ENCODE assay signal across 8 cellular contexts in the genomic region with DNA sequence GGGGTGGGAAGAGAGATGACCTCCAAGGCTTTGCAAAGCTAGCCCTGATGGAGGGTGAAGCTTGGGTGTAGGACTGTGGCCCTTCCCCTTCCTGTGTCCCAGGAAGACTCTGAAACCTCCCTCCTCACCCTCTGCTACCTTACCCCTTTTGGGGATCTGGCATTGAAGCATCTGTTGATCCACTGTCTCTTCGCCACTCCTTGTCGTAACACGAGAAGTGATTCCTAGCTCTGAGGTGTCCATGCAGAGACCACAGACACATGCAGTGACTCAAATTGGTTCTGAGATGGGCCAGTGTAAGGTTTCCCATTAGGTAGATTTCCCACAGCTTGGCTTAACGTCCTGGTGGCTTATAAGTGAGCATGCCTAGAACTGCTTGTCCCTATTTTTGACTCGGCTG.
DNase-seq lines count a peak whose midpoint lies in the region; ATAC-seq and TF ChIP-seq lines count a peak whose summit lies in the region.

No MANE protein-coding gene starts in this region.

- no TSS peak for BruUV-seq in mammary epithelial cell (replicated peaks; lab: Mats Ljungman, UMichigan)

- no peaks in the 10 kb centered on the region for H4K20me1 ChIP-seq in mammary epithelial cell (ENCODE audit: insufficient read depth, low read length)
- no peaks in the 10 kb centered on the region for H4K20me1 ChIP-seq in smooth muscle cell (ENCODE audit: low read depth)

- in situ Hi-C loops in mammary epithelial cell (cut with MboI; ENCODE audit: low sequenced_read_pairs in 2 of 2): no loop called here

- H3K36me3 Mint-ChIP-seq in activated CD4-positive, alpha-beta T cell treated with anti-CD3 and anti-CD28 coated beads, Interleukin-2, amount 10 ng/mL, durations not matched to agents 24 days and 14 days (ENCODE audit: low read depth): no peaks in the 10 kb centered on the region

- dilution Hi-C loops in mammary epithelial cell (cut with HindIII; ENCODE audit: low sequenced_read_pairs): no loop called here

- H3K4me3 Mint-ChIP-seq in activated CD4-positive, alpha-beta T cell treated with anti-CD3 and anti-CD28 coated beads, Interleukin-2, amount 10 ng/mL, durations not matched to agents 24 days and 14 days: peak overlapping the region; percentile 77

- H3K4me2 ChIP-seq in mammary epithelial cell (ENCODE audit: insufficient read depth, low read depth, low read length) (peak overlapping the region; percentile 76), smooth muscle cell (no peak overlapping the region)

- H3K4me1 ChIP-seq in mammary epithelial cell (ENCODE audit: insufficient read depth, low read length) (peaks cover 51% of the 10 kb centered on the region), thoracic aorta (ENCODE audit: control insufficient read depth in 1 of 2, low read depth in 2 of 2) (peaks cover 91 to 93% of the 10 kb centered on the region in 2 donors), mucosa of descending colon (ENCODE audit: low read depth) (peaks cover 72% of the 10 kb centered on the region), smooth muscle cell (ENCODE audit: low read depth) (peaks cover 22% of the 10 kb centered on the region)

- H3K27ac ChIP-seq in mammary epithelial cell (ENCODE audit: insufficient read depth, low read depth, low read length): peak overlapping the region; percentile 89
- peak overlapping the region; percentile 97 to 99 for H3K27ac ChIP-seq in thoracic aorta
- no peak overlapping the region for H3K27ac ChIP-seq in smooth muscle cell (ENCODE audit: low read depth)

- ATAC-seq in thoracic aorta (ENCODE audit: insufficient number of reproducible peaks, low FRiP score, low read depth): no peak
- no peak for ATAC-seq in GM18505 (IDR thresholded peaks at IDR 0.05; ENCODE audit: unreplicated experiment)
- ATAC-seq in mucosa of descending colon: no peak

- peaks cover 60% of the 10 kb centered on the region for H3K4me1 Mint-ChIP-seq in activated CD4-positive, alpha-beta T cell treated with anti-CD3 and anti-CD28 coated beads, Interleukin-2, amount 10 ng/mL, durations not matched to agents 24 days and 14 days

- H3K4me3 ChIP-seq in mammary epithelial cell (replicated peaks in 1 of 3; ENCODE audit: insufficient read depth in 1 of 3, low read depth in 2 of 3, low read length in 3 of 3) (no peak overlapping the region), thoracic aorta (peak overlapping the region; percentile 50), mucosa of descending colon (no peak overlapping the region), smooth muscle cell (no peak overlapping the region)

- CTCF ChIA-PET in mammary epithelial cell (lab: Charles Lee; ENCODE audit: low non-redundant PET): no interaction called here

- H3K9ac ChIP-seq in mammary epithelial cell (ENCODE audit: insufficient read depth, low read length) (peak overlapping the region; percentile 75), smooth muscle cell (ENCODE audit: low read depth) (no peak overlapping the region)

- H3K9me3 ChIP-seq in mammary epithelial cell (replicated peaks; ENCODE audit: insufficient read depth, low read length) (no peaks in the 10 kb centered on the region), thoracic aorta (no peaks in the 10 kb centered on the region), mucosa of descending colon (no peaks in the 10 kb centered on the region), smooth muscle cell (replicated peaks; ENCODE audit: low read depth) (no peaks in the 10 kb centered on the region)

- intact Hi-C loops in activated CD4-positive, alpha-beta T cell treated with anti-CD3 and anti-CD28 coated beads, Interleukin-2, amount 10 ng/mL, durations not matched to agents 24 days and 14 days (cut with micrococcal nuclease): loop anchor here (2.0 to 10.0 kb wide), 2 partner anchors 22 to 286 kb away; a partner anchor contains a TSS
- intact Hi-C loops in mammary epithelial cell (cut with micrococcal nuclease): loop anchor here (1.0 to 10.0 kb wide), 6 partner anchors 19 to 846 kb away; a partner anchor contains a TSS
- intact Hi-C loops in mucosa of descending colon (cut with DNase I, micrococcal nuclease): loop anchor here in 1 of 2 donors (10.0 kb wide), 1 partner anchor 96 kb away; no protein-coding TSS in a partner anchor

- H2AFZ ChIP-seq in mammary epithelial cell (ENCODE audit: low read depth, low read length) (no peak overlapping the region), smooth muscle cell (ENCODE audit: low read depth) (no peak overlapping the region)

- no peak for TF ChIP-seq CTCF in mammary epithelial cell (conservative IDR thresholded peaks at IDR 0.05 in 1 of 2, IDR thresholded peaks at IDR 0.05 in 1 of 2; ENCODE audit: extremely low read depth in 1 of 2, insufficient read depth in 1 of 2, low read depth in 1 of 2, low read length in 2 of 2)
- no peak for TF ChIP-seq CTCF in thoracic aorta (IDR thresholded peaks at IDR 0.05)
- no peak for TF ChIP-seq CTCF in mucosa of descending colon (IDR thresholded peaks at IDR 0.05)
- TF ChIP-seq CTCF in smooth muscle cell (IDR thresholded peaks at IDR 0.05; ENCODE audit: borderline replicate concordance, insufficient read depth, poor library complexity, severe bottlenecking): no peak

- no peaks in the 10 kb centered on the region for H3K36me3 ChIP-seq in mammary epithelial cell (ENCODE audit: insufficient read depth, low read length)
- H3K36me3 ChIP-seq in thoracic aorta: peaks cover 34% of the 10 kb centered on the region
- H3K36me3 ChIP-seq in mucosa of descending colon (ENCODE audit: low read depth): no peaks in the 10 kb centered on the region
- no peaks in the 10 kb centered on the region for H3K36me3 ChIP-seq in smooth muscle cell (ENCODE audit: low read depth)

- H3K79me2 ChIP-seq in mammary epithelial cell (ENCODE audit: insufficient read depth, low read length): no peaks in the 10 kb centered on the region
- H3K79me2 ChIP-seq in smooth muscle cell (ENCODE audit: low read depth): no peaks in the 10 kb centered on the region

- 44% methylated on average over 5 of the region's 5 CpGs for WGBS in mammary epithelial cell (ENCODE audit: low coverage, missing lambda C conversion rate)
- 72% methylated on average over 5 of the region's 5 CpGs for WGBS in smooth muscle cell (ENCODE audit: low lambda C conversion rate)

- no peaks in the 10 kb centered on the region for H3F3A ChIP-seq in smooth muscle cell (ENCODE audit: low read depth)

- H3K27me3 Mint-ChIP-seq in activated CD4-positive, alpha-beta T cell treated with anti-CD3 and anti-CD28 coated beads, Interleukin-2, amount 10 ng/mL, durations not matched to agents 24 days and 14 days: no peaks in the 10 kb centered on the region

- no peak for TF ChIP-seq POLR2A in GM18505 (IDR thresholded peaks at IDR 0.05; ENCODE audit: borderline replicate concordance, extremely low read depth, insufficient read depth, insufficient read length)

- peak overlapping the region; percentile 2 for H3K27ac Mint-ChIP-seq in activated CD4-positive, alpha-beta T cell treated with anti-CD3 and anti-CD28 coated beads, Interleukin-2, amount 10 ng/mL, durations not matched to agents 24 days and 14 days

- no peaks in the 10 kb centered on the region for H3K27me3 ChIP-seq in mammary epithelial cell (ENCODE audit: insufficient read depth, low read length)
- H3K27me3 ChIP-seq in thoracic aorta (replicated peaks; ENCODE audit: insufficient read depth): no peaks in the 10 kb centered on the region
- H3K27me3 ChIP-seq in smooth muscle cell (ENCODE audit: low read depth): no peaks in the 10 kb centered on the region

- H3K9me3 Mint-ChIP-seq in activated CD4-positive, alpha-beta T cell treated with anti-CD3 and anti-CD28 coated beads, Interleukin-2, amount 10 ng/mL, durations not matched to agents 24 days and 14 days: no peaks in the 10 kb centered on the region

- no peak for DNase-seq in activated CD4-positive, alpha-beta T cell treated with anti-CD3 and anti-CD28 coated beads, Interleukin-2, amount 10 ng/mL, durations not matched to agents 24 days and 14 days
- no peak for DNase-seq in activated CD4-positive, alpha-beta T cell treated with anti-CD3 and anti-CD28 coated beads, Interleukin-2, amount 50 U/mL, for 1 hour
- DNase-seq in mammary epithelial cell: peak; percentile 62
- peak; percentile 94 for DNase-seq in myocyte (ENCODE audit: low read depth)
- no peak for DNase-seq in thoracic aorta (ENCODE audit: low spot score)
- DNase-seq in mucosa of descending colon: no peak
- DNase-seq in smooth muscle cell (lab: John Stamatoyannopoulos, UW; ENCODE audit: unreplicated experiment): no peak

Comparison
In these comparisons a context has a peak if more than half of its experiments do, and no peak if none do; other contexts are left out.
1. DNase-seq: peak in mammary epithelial cell (single experiment) and myocyte (single experiment); none in activated CD4-positive, alpha-beta T cell treated with anti-CD3 and anti-CD28 coated beads, Interleukin-2, amount 10 ng/mL, durations not matched to agents 24 days and 14 days (single experiment), activated CD4-positive, alpha-beta T cell treated with anti-CD3 and anti-CD28 coated beads, Interleukin-2, amount 50 U/mL, for 1 hour (single experiment), thoracic aorta (single experiment), mucosa of descending colon (0 of 3) and smooth muscle cell (single experiment).